8 cellular contexts compared by ENCODE assay signal in the genomic region with DNA sequence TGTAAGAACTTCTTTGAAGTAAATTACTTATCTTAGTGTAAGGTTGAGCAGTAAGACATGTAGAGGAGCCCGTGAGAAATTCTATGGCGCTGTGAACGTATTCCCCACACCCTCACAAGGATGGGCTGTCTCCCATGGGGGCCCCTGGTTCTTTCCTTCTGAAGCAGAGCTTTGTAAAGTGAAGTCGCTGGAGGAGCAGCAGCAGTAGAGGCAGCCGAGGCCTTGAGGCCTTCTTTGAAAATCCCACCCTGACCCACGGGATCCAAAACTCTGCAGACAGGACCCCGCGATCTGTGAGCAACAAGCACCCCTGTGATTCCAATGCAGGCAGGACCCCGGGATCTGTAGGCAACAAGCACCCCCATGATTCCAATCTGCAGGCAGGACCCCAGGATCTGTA. TPM values are rescaled to one million over a fixed set of nuclear protein-coding genes. Genes with fewer than 3 reads are reported as not detected.
"Had no signal": no experiment of that assay in that cellular context is flagged by ENCODE, and none has a peak within 500 bp of the region (broad histone marks: within the 10 kb centered on the region; RNA-seq: fewer than 3 reads in every experiment).

No MANE protein-coding gene starts in this region.

- DNase-seq: IMR-90, KBM-7 had no signal

- H3K27ac ChIP-seq: HL-60 had no signal

- H3K4me3 ChIP-seq: K562 had no signal

RNA-seq across cellular contexts. Expression of gene SNTG2, which starts 23.8 kb away (rescaled TPM):
- total RNA-seq: HepG2, HT-29, HT1080, K562 had no signal
- polyA plus RNA-seq: HepG2, IgD-negative memory B cell, K562 had no signal
